In the genomic region with DNA sequence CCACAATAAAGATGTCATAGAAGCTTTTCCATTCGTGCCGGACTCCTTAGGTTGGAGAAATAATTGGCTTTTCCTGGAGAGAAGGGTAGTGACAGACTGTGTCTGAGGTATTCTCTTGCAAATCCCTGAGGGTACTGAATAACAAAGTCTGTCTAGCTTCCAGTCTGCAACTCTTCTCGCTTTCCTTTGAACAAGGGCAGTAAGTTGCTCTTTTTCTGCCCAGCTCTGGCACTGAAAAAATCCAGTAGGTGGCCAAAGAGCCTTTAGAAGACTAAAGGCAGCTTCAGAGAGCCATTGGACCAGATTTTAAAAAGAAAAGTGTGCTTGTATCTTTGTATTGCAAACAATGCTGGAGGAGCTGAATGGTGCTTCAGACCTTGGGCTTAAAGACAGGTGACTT, we compare ENCODE assay signal across 7 cellular contexts. TPM values are rescaled to one million over a fixed set of nuclear protein-coding genes. Genes with fewer than 3 reads are reported as not detected.
DNase-seq lines count a peak whose midpoint lies in the region; ATAC-seq and TF ChIP-seq lines count a peak whose summit lies in the region.

No MANE protein-coding gene starts in this region.

- H3K27me3 Mint-ChIP-seq in chondrocyte (ENCODE audit: low read depth): no peaks in the 10 kb centered on the region

- H3K4me3 ChIP-seq in LNCaP clone FGC (ENCODE audit: low read depth, low read length): no peak overlapping the region

- no peaks in the 10 kb centered on the region for H3K9me3 Mint-ChIP-seq in chondrocyte (ENCODE audit: low read depth)

- no peaks in the 10 kb centered on the region for H3K36me3 Mint-ChIP-seq in chondrocyte (ENCODE audit: low read depth)

- peak overlapping the region; percentile 49 for H3K4me3 Mint-ChIP-seq in chondrocyte (ENCODE audit: unreplicated experiment)

- no peak for DNase-seq in LNCaP clone FGC (ENCODE audit: low read depth)
- no peak for DNase-seq in chondrocyte (ENCODE audit: low spot score)
- peak; percentile 20 for DNase-seq in myocyte (ENCODE audit: low read depth)
- no peak for DNase-seq in GM10248 (ENCODE audit: extremely low spot score)

- peaks cover 22% of the 10 kb centered on the region for H3K4me1 Mint-ChIP-seq in chondrocyte (ENCODE audit: low read depth)

- TF ChIP-seq CTCF in LNCaP clone FGC (IDR thresholded peaks at IDR 0.05; ENCODE audit: control insufficient read depth, extremely low read depth, insufficient read depth) (peak; percentile 4; the same call in 1 of the 2 replicates), chondrocyte (IDR thresholded peaks at IDR 0.05) (peak; percentile 54), GM10248 (IDR thresholded peaks at IDR 0.05; ENCODE audit: control extremely low read depth, extremely low read depth, low read depth, missing control alignments) (no peak)

- ATAC-seq in GM18498 (IDR thresholded peaks at IDR 0.05; ENCODE audit: unreplicated experiment) (peak; percentile 23), HG02970 (IDR thresholded peaks at IDR 0.05; ENCODE audit: low FRiP score, unreplicated experiment) (no peak), HG03280 (IDR thresholded peaks at IDR 0.05; ENCODE audit: unreplicated experiment) (no peak)

- CTCF ChIA-PET in GM10248 (lab: Yijun Ruan, JAX): interaction anchor here (0.7 to 3.2 kb wide), 19 partner anchors 8 to 410 kb away, joined by 3 to 28 read pairs (median 4); no protein-coding TSS in a partner anchor

- POLR2A ChIA-PET in GM10248 (lab: Yijun Ruan, JAX): interaction anchor here (0.7 to 1.0 kb wide), 3 partner anchors 13 to 55 kb away, joined by 3 to 10 read pairs (median 4); no protein-coding TSS in a partner anchor

- H3K27ac Mint-ChIP-seq in chondrocyte (ENCODE audit: unreplicated experiment): peak overlapping the region; percentile 56

RNA-seq across cellular contexts. Expression of a gene that starts 20.7 kb away (rescaled TPM):
- total RNA-seq in chondrocyte (25.7 to 29.5 TPM (median 28.4 TPM) in 3 replicates), myocyte (19.6 and 26.4 TPM in 2 replicates)
- polyA plus RNA-seq in myocyte (2012): 8.0 TPM
